Comparison of ENCODE assay signal across 14 cellular contexts in genomic region chr9:131613346-131613745, GRCh38.
"Had no signal": no experiment of that assay in that cellular context is flagged by ENCODE, and none has a peak within 500 bp of the region (broad histone marks: within the 10 kb centered on the region; RNA-seq: fewer than 3 reads in every experiment).

No MANE protein-coding gene starts in this region.

- H3K27ac ChIP-seq: colonic mucosa, epithelial cell of prostate, hepatocyte, ovary, stomach, thoracic aorta had no signal

- ATAC-seq: activated CD8-positive, alpha-beta T cell treated with anti-CD3 and anti-CD28 coated beads for 36 hours had no signal

- DNase-seq: activated CD4-positive, alpha-beta T cell treated with anti-CD3 and anti-CD28 coated beads for 1 hour; activated CD8-positive, alpha-beta T cell treated with anti-CD3 and anti-CD28 coated beads for 36 hours; activated effector memory CD4-positive, alpha-beta T cell treated with anti-CD3 and anti-CD28 coated beads, Interleukin-2, amount 50 U/mL, for 16 hours; colonic mucosa; effector CD4-positive, alpha-beta T cell; ovary; SK-N-SH; stimulated activated CD4-positive, alpha-beta T cell treated with anti-CD3 and anti-CD28 coated beads, Interleukin-4, amount 100 ng/mL, for 1 hour; stimulated activated CD8-positive, alpha-beta memory T cell treated with anti-CD3 and anti-CD28 coated beads, Interleukin-4, amount 100 ng/mL, for 48 hours; stomach; T-helper 2 cell had no signal

- H3K27me3 Mint-ChIP-seq: activated CD8-positive, alpha-beta T cell treated with anti-CD3 and anti-CD28 coated beads for 36 hours had no signal

- H3K4me3 Mint-ChIP-seq: activated CD8-positive, alpha-beta T cell treated with anti-CD3 and anti-CD28 coated beads for 36 hours had no signal

- H3K27ac Mint-ChIP-seq: activated CD8-positive, alpha-beta T cell treated with anti-CD3 and anti-CD28 coated beads for 36 hours had no signal

- H3K9me3 Mint-ChIP-seq: activated CD8-positive, alpha-beta T cell treated with anti-CD3 and anti-CD28 coated beads for 36 hours had no signal
